Comparison of ENCODE assay signal across 8 cellular contexts in the genomic region with DNA sequence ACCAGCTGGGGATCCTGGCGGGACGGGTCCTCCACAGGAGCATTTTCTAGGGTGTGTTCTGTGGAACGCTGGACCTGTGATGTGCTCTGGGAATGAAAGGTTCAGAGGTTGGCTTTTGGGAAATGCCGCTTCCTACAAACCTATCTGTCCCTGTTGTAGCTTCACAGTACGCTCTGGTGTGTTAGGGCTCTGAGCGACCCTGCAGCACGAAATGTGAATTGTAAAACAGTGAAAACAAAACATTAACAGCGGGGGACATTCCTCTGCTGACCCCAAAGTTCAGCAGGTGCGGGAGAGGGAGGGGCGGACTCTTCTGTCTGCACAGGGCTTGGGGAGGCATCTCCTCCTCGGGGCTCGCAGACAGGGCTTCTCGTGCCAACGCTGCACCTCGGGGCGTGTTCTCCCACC.
DNase-seq lines count a peak whose midpoint lies in the region; ATAC-seq, FAIRE-seq and TF ChIP-seq lines count a peak whose summit lies in the region.

No MANE protein-coding gene starts in this region.

- H3K27me3 ChIP-seq in ectodermal cell (ENCODE audit: control insufficient read depth, insufficient read depth, low read length, poor library complexity, severe bottlenecking), result peaks cover 27% of the 10 kb centered on the region

- FAIRE-seq in kidney (lab: Jason Lieb, UNC), result no peak

- H3K27ac ChIP-seq in ectodermal cell (ENCODE audit: insufficient read depth, low read depth, low read length, poor library complexity, severe bottlenecking) (peak overlapping the region; percentile 74), kidney (ENCODE audit: low read depth in 2 of 2, low read length in 2 of 2) (no peak overlapping the region)

- H3K9me3 Mint-ChIP-seq in neural crest cell, result no peaks in the 10 kb centered on the region

- no peak overlapping the region for H3K9ac ChIP-seq in kidney (ENCODE audit: low read length in 2 of 2)

- H3K27me3 Mint-ChIP-seq in neural crest cell (ENCODE audit: low read depth), result peaks cover 19% of the 10 kb centered on the region

- no peaks in the 10 kb centered on the region for H3K36me3 ChIP-seq in ectodermal cell (ENCODE audit: control insufficient read depth, insufficient read depth, low read length)
- no peaks in the 10 kb centered on the region for H3K36me3 ChIP-seq in kidney (ENCODE audit: control insufficient read depth in 1 of 2, insufficient read depth in 2 of 2, low read length in 2 of 2)

- TF ChIP-seq CTCF in neural crest cell (conservative IDR thresholded peaks at IDR 0.05) (no peak), kidney (IDR thresholded peaks at IDR 0.05; ENCODE audit: borderline replicate concordance, extremely low read depth, insufficient read depth) (no peak)

- H3K4me3 ChIP-seq in ectodermal cell (ENCODE audit: insufficient read depth, low read depth, low read length), result peak overlapping the region; percentile 49
- H3K4me3 ChIP-seq in kidney (ENCODE audit: low read length in 2 of 2), result peak overlapping the region in 1 of 2 donors; percentile 18

- H3K9me3 ChIP-seq in ectodermal cell (ENCODE audit: control insufficient read depth, low read length) (no peaks in the 10 kb centered on the region), kidney (ENCODE audit: control insufficient read depth in 1 of 2, low read length in 2 of 2) (peaks cover 0 to 5% of the 10 kb centered on the region in 2 donors)

- DNase-seq in neural crest cell (ENCODE audit: low read depth, low spot score), result no peak
- DNase-seq in NCI-H1092 (lab: John Stamatoyannopoulos, UW), result no peak
- no peak for DNase-seq in kidney

- ATAC-seq in GM18868 (IDR thresholded peaks at IDR 0.05; ENCODE audit: unreplicated experiment) (peak; percentile 19), HG03342 (IDR thresholded peaks at IDR 0.05; ENCODE audit: unreplicated experiment) (peak; percentile 23), HG03565 (IDR thresholded peaks at IDR 0.05; ENCODE audit: unreplicated experiment) (no peak), GM19023 (IDR thresholded peaks at IDR 0.05; ENCODE audit: unreplicated experiment) (no peak)

- peak overlapping the region; percentile 88 for H3K4me3 Mint-ChIP-seq in neural crest cell

- H3K4me1 ChIP-seq in ectodermal cell (ENCODE audit: control insufficient read depth, insufficient read depth, low read length) (peaks cover 18% of the 10 kb centered on the region), kidney (ENCODE audit: control insufficient read depth in 1 of 2, insufficient read depth in 1 of 2, low read depth in 1 of 2, low read length in 2 of 2) (peaks cover 0 to 2% of the 10 kb centered on the region in 2 donors)

- peak overlapping the region; percentile 85 for H3K27ac Mint-ChIP-seq in neural crest cell (ENCODE audit: unreplicated experiment)

- H3K4me1 Mint-ChIP-seq in neural crest cell, result peaks cover 23% of the 10 kb centered on the region

- H3K36me3 Mint-ChIP-seq in neural crest cell (ENCODE audit: low read depth), result no peaks in the 10 kb centered on the region

- intact Hi-C loops in kidney (cut with DNase I), result no loop called here

- WGBS in ectodermal cell, 2 experiments, result 0 to 1% methylated on average over 16 of the region's 16 CpGs

Comparison
In these comparisons a context has a peak if more than half of its experiments do, and no peak if none do; other contexts are left out.
1. ATAC-seq: peak in GM18868 (single experiment) and HG03342 (single experiment); none in HG03565 (single experiment) and GM19023 (single experiment).